Comparison of ENCODE assay signal across 1 cellular context in the genomic region with DNA sequence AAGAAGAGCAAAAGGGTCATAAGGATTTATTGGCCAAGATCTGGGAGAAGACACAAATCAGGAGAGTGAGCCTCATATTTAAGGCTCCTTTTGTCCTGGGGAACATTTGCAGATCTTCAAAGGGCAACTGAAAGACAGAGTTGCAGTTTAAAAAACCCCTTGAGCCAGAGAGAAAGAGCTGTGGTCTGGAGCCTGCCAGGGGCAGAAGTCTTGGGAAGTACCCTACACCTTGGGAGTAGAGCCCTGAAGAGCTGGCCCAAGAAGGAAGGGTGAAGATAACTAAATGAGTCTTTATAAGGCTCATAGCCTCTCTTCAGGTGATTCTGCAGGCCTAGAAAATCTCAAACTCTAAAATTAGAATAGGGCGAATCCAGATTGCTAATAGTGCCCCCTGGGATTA.
TF ChIP-seq lines count a peak whose summit lies in the region.

No MANE protein-coding gene starts in this region.

TF ChIP-seq in GM12878, 131 proteins besides CTCF, POLR2A, EP300 and RAD21:
- TF ChIP-seq KAT2A (conservative IDR thresholded peaks at IDR 0.05; ENCODE audit: control insufficient read depth, low read depth, low read length): no peak
- peak; percentile 43; the same call in 1 of the 2 replicates for TF ChIP-seq EED (IDR thresholded peaks at IDR 0.05; ENCODE audit: low read depth)
- no peak for TF ChIP-seq RBBP5 (conservative IDR thresholded peaks at IDR 0.05)
- peak; percentile 40; the same call in 1 of the 2 replicates for TF ChIP-seq RUNX3 (IDR thresholded peaks at IDR 0.05; ENCODE audit: low read length)
- peak in 1 of 2 experiments; percentile 49; a peak in 1 of 4 replicates for TF ChIP-seq IKZF2 (IDR thresholded peaks at IDR 0.05)
- TF ChIP-seq SUPT20H (IDR thresholded peaks at IDR 0.05; ENCODE audit: borderline replicate concordance, control insufficient read depth, low read depth, low read length): no peak
- peak; percentile 42; the same call in 1 of the 2 replicates for TF ChIP-seq IKZF1 (conservative IDR thresholded peaks at IDR 0.05)
